ENCODE assay signal across 27 cellular contexts in the genomic region with DNA sequence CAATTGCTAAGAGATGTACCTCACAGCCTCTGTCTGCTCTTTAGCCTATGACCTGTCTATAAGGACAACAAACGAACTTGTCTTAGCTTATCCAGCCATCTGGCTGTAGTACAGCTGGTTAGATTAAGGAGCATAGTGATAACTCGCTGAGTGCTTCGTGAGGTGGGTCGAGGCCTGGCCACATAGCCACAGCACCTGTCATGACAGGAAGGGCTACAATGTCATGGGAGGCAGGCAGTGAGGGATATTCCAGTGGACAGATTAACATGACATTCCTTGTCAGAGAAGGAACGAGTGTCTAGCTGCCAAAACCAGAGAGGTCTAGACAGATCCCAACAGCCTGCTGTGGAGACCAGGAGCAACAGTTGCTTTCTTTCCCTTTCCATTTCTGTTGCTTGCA.
"Had no signal": no experiment of that assay in that cellular context is flagged by ENCODE, and none has a peak within 500 bp of the region (broad histone marks: within the 10 kb centered on the region; RNA-seq: fewer than 3 reads in every experiment).

No MANE protein-coding gene starts in this region.

- DNase-seq: cortex of kidney; effector memory CD8-positive, alpha-beta T cell; erythroblast; esophagus squamous epithelium; foreskin melanocyte; glutamatergic neuron; heart right ventricle; hypothalamus; immature natural killer cell; islet precursor cell; kidney glomerular epithelial cell; left colon; left ventricle myocardium superior; naive B cell; right lobe of liver; stimulated activated CD4-positive, alpha-beta T cell treated with anti-CD3 and anti-CD28 coated beads, Interleukin-12 subunit alpha, Interleukin-12 subunit beta, amount 100 ng/mL, for 4 hours; stimulated activated CD4-positive, alpha-beta T cell treated with anti-CD3 and anti-CD28 coated beads, Interleukin-1b, Interleukin-23, amount 100 ng/mL, for 48 hours; stimulated activated CD4-positive, alpha-beta T cell treated with anti-CD3 and anti-CD28 coated beads, Interleukin-4, amount 100 ng/mL, for 24 hours; stimulated activated naive CD4-positive, alpha-beta T cell treated with Interleukin-2 at 50 U/mL for 16 hours; stomach; thyroid gland had no signal

- ATAC-seq: effector memory CD8-positive, alpha-beta T cell; heart right ventricle; left colon; left ventricle myocardium superior; natural killer cell treated with Interleukin-12 subunit alpha and Interleukin-12 subunit beta and Interleukin-15 and Interleukin-18, amount 100 ng/mL, for 72 hours; right lobe of liver; stimulated activated effector memory CD8-positive, alpha-beta T cell treated with anti-CD3 and anti-CD28 coated beads, Interleukin-12 subunit alpha, Interleukin-12 subunit beta, amount 100 ng/mL, for 72 hours had no signal

- H3K4me1 ChIP-seq: esophagus squamous epithelium, heart right ventricle, parathyroid adenoma, right lobe of liver, stomach, thyroid gland had no signal

- H3K27me3 ChIP-seq: right lobe of liver, stomach, thyroid gland had no signal

- H3K4me3 ChIP-seq: esophagus squamous epithelium, heart right ventricle, lung, right lobe of liver, smooth muscle cell, stomach, thyroid gland had no signal

- H3K36me3 ChIP-seq: esophagus squamous epithelium, heart right ventricle, right lobe of liver, stomach, thyroid gland had no signal

- H3K27ac ChIP-seq: esophagus squamous epithelium, heart right ventricle, parathyroid adenoma, right lobe of liver, stomach, thyroid gland had no signal

- H3K9me3 ChIP-seq: esophagus squamous epithelium, right lobe of liver, stomach, thyroid gland had no signal

- FAIRE-seq: endometrium had no signal
